In genomic region chr18:2104620-2105462, GRCh38 we compare ENCODE assay signal across 8 cellular contexts.
DNase-seq lines count a peak whose midpoint lies in the region; ATAC-seq and TF ChIP-seq lines count a peak whose summit lies in the region.

No MANE protein-coding gene starts in this region.

- H3K79me2 ChIP-seq in PC-3 (ENCODE audit: low read length) (no peaks in the 10 kb centered on the region), smooth muscle cell (ENCODE audit: low read depth) (no peaks in the 10 kb centered on the region)

- no peaks in the 10 kb centered on the region for H3F3A ChIP-seq in PC-3 (ENCODE audit: low read length, unreplicated experiment)
- no peaks in the 10 kb centered on the region for H3F3A ChIP-seq in smooth muscle cell (ENCODE audit: low read depth)

- H3K27me3 ChIP-seq in CD8-positive, alpha-beta T cell (ENCODE audit: insufficient read depth, low read length) = no peaks in the 10 kb centered on the region
- no peaks in the 10 kb centered on the region for H3K27me3 ChIP-seq in PC-3 (ENCODE audit: low read length)
- peaks cover 0 to under 1% (median 0%) of the 10 kb centered on the region in 7 donors for H3K27me3 ChIP-seq in heart right ventricle
- no peaks in the 10 kb centered on the region for H3K27me3 ChIP-seq in smooth muscle cell (ENCODE audit: low read depth)

- no peaks in the 10 kb centered on the region for H3K4me1 Mint-ChIP-seq in CD8-positive, alpha-beta T cell (ENCODE audit: low read depth)

- peaks cover 8% of the 10 kb centered on the region for H3K9me3 Mint-ChIP-seq in CD8-positive, alpha-beta T cell

- no peak overlapping the region for H3K4me3 Mint-ChIP-seq in CD8-positive, alpha-beta T cell

- peak; percentile 40 for TF ChIP-seq CTCF in CD8-positive, alpha-beta T cell (IDR thresholded peaks at IDR 0.05)
- TF ChIP-seq CTCF in PC-3 (conservative IDR thresholded peaks at IDR 0.05; ENCODE audit: low read depth, low read length) (peak; percentile 95), heart right ventricle (IDR thresholded peaks at IDR 0.05) (peak; percentile 27 to 83 (median 68)), smooth muscle cell (IDR thresholded peaks at IDR 0.05; ENCODE audit: borderline replicate concordance, insufficient read depth, poor library complexity, severe bottlenecking) (peak; percentile 85)

- no TSS peak for BruUV-seq in PC-3 (replicated peaks; lab: Mats Ljungman, UMichigan)

- H2AFZ ChIP-seq in PC-3 (ENCODE audit: low read length) = no peak overlapping the region
- no peak overlapping the region for H2AFZ ChIP-seq in smooth muscle cell (ENCODE audit: low read depth)

- H3K27ac ChIP-seq in CD8-positive, alpha-beta T cell (ENCODE audit: low read depth, low read length) = no peak overlapping the region
- H3K27ac ChIP-seq in PC-3 (ENCODE audit: low read length) = no peak overlapping the region
- no peak overlapping the region for H3K27ac ChIP-seq in heart right ventricle
- no peak overlapping the region for H3K27ac ChIP-seq in smooth muscle cell (ENCODE audit: low read depth)

- no peaks in the 10 kb centered on the region for H3K4me1 ChIP-seq in CD8-positive, alpha-beta T cell (ENCODE audit: insufficient read depth, low read length)
- H3K4me1 ChIP-seq in PC-3 (ENCODE audit: insufficient read depth, low read length) (0 out of 2 replicates have a peak, but pooled peaks cover 7% of the 10 kb centered on the region), heart right ventricle (no peaks in the 10 kb centered on the region), smooth muscle cell (ENCODE audit: low read depth) (no peaks in the 10 kb centered on the region)

- H4K20me1 ChIP-seq in PC-3 (ENCODE audit: low read length) = no peaks in the 10 kb centered on the region
- H4K20me1 ChIP-seq in smooth muscle cell (ENCODE audit: low read depth) = no peaks in the 10 kb centered on the region

- no peak overlapping the region for H3K4me2 ChIP-seq in PC-3 (ENCODE audit: low read length)
- no peak overlapping the region for H3K4me2 ChIP-seq in smooth muscle cell

- WGBS in heart right ventricle, 2 donors = 41% methylated on average over 16 of the region's 16 CpGs
- WGBS in smooth muscle cell (ENCODE audit: low lambda C conversion rate) = 39% methylated on average over 16 of the region's 16 CpGs

- peak in 6 of 7 experiments; percentile 6 to 55 (median 24) for DNase-seq in CD8-positive, alpha-beta T cell
- peak; percentile 64 for DNase-seq in PC-3
- peak; percentile 2 for DNase-seq in activated gamma-delta T cell treated with anti-CD3 and anti-CD28 coated beads, Interleukin-2, amount 50 U/mL, for 16 hours (ENCODE audit: low read depth)
- DNase-seq in heart right ventricle = peak; percentile 25 to 41
- peak; percentile 11 for DNase-seq in smooth muscle cell (lab: John Stamatoyannopoulos, UW; ENCODE audit: unreplicated experiment)

- no peak for ATAC-seq in CD8-positive, alpha-beta T cell
- peak; percentile 83 for ATAC-seq in GM19035 (IDR thresholded peaks at IDR 0.05; ENCODE audit: unreplicated experiment)
- ATAC-seq in HG03103 (IDR thresholded peaks at IDR 0.05; ENCODE audit: low read depth, unreplicated experiment) = peak; percentile 82
- ATAC-seq in PC-3 = peak; percentile 94
- peak in 4 of 8 donors; percentile 58 to 76 (median 66) for ATAC-seq in heart right ventricle
- no peak for ATAC-seq in HG03108 (IDR thresholded peaks at IDR 0.05; ENCODE audit: unreplicated experiment)

- H3K27me3 Mint-ChIP-seq in CD8-positive, alpha-beta T cell (ENCODE audit: low read depth) = peaks cover 6% of the 10 kb centered on the region

- CTCF ChIA-PET in CD8-positive, alpha-beta T cell (lab: Charles Lee) = interaction anchor here (0.9 to 3.1 kb wide), 5 partner anchors 9 to 442 kb away, joined by 3 to 13 read pairs (median 6); no protein-coding TSS in a partner anchor
- CTCF ChIA-PET in PC-3 (lab: Charles Lee) = interaction anchor here (0.6 to 1.4 kb wide), 10 partner anchors 30 to 1206 kb away, joined by 3 to 11 read pairs (median 4); no protein-coding TSS in a partner anchor

- no peaks in the 10 kb centered on the region for H3K9me3 ChIP-seq in CD8-positive, alpha-beta T cell (ENCODE audit: low read length)
- H3K9me3 ChIP-seq in PC-3 (ENCODE audit: low read length) (no peaks in the 10 kb centered on the region), heart right ventricle (peaks cover 0 to 11% (median 0%) of the 10 kb centered on the region in 11 donors), smooth muscle cell (replicated peaks; ENCODE audit: low read depth) (no peaks in the 10 kb centered on the region)

- no peaks in the 10 kb centered on the region for H3K9me2 ChIP-seq in PC-3 (replicated peaks; ENCODE audit: low read length)

- POLR2A ChIA-PET in CD8-positive, alpha-beta T cell (lab: Charles Lee) = no interaction called here
- POLR2A ChIA-PET in PC-3 (lab: Charles Lee; ENCODE audit: unreplicated experiment) = interaction anchor here (0.5 to 0.6 kb wide), 2 partner anchors 8 to 117 kb away, joined by 3 to 4 read pairs; no protein-coding TSS in a partner anchor

- intact Hi-C loops in CD8-positive, alpha-beta T cell (cut with DNase I, micrococcal nuclease) = loop anchor here (2.0 to 10.0 kb wide), 2 partner anchors 438 to 1240 kb away; no protein-coding TSS in a partner anchor
- intact Hi-C loops in PC-3 (cut with micrococcal nuclease) (loop anchor here (1.0 to 5.0 kb wide), 4 partner anchors 32 to 438 kb away; no protein-coding TSS in a partner anchor), heart right ventricle (cut with DNase I) (loop anchor here in 9 of 10 donors (2.0 to 10.0 kb wide), 8 partner anchors 117 to 520 kb away; no protein-coding TSS in a partner anchor)

- H3K36me3 Mint-ChIP-seq in CD8-positive, alpha-beta T cell = no peaks in the 10 kb centered on the region

- H3K36me3 ChIP-seq in CD8-positive, alpha-beta T cell (ENCODE audit: insufficient read depth, low read length) = no peaks in the 10 kb centered on the region
- H3K36me3 ChIP-seq in PC-3 (ENCODE audit: low read depth, low read length) (no peaks in the 10 kb centered on the region), heart right ventricle (no peaks in the 10 kb centered on the region), smooth muscle cell (ENCODE audit: low read depth) (no peaks in the 10 kb centered on the region)

- H3K9ac ChIP-seq in PC-3 (ENCODE audit: low read length) (no peak overlapping the region), smooth muscle cell (ENCODE audit: low read depth) (no peak overlapping the region)

- H3K4me3 ChIP-seq in CD8-positive, alpha-beta T cell (ENCODE audit: low read depth, low read length) = no peak overlapping the region
- H3K4me3 ChIP-seq in PC-3 (ENCODE audit: low read length) (no peak overlapping the region), heart right ventricle (no peak overlapping the region), smooth muscle cell (no peak overlapping the region)

- H3K27ac Mint-ChIP-seq in CD8-positive, alpha-beta T cell = no peak overlapping the region

Comparison
In these comparisons a context has a peak if more than half of its experiments do, and no peak if none do; other contexts are left out.
1. ATAC-seq: peak in GM19035 (single experiment), HG03103 (single experiment) and PC-3 (single experiment); none in CD8-positive, alpha-beta T cell (single experiment) and HG03108 (single experiment).
2. DNase-seq: peak in every context shown above with its lines; median percentile 64 in PC-3; 33 in heart right ventricle; 24 in CD8-positive, alpha-beta T cell; 11 in smooth muscle cell; 2 in activated gamma-delta T cell treated with anti-CD3 and anti-CD28 coated beads, Interleukin-2, amount 50 U/mL, for 16 hours.
3. CTCF ChIP-seq: peak in every context shown above with its lines; median percentile 95 in PC-3; 85 in smooth muscle cell; 68 in heart right ventricle; 40 in CD8-positive, alpha-beta T cell.